Comparison of ENCODE assay signal across 8 cellular contexts in the genomic region with DNA sequence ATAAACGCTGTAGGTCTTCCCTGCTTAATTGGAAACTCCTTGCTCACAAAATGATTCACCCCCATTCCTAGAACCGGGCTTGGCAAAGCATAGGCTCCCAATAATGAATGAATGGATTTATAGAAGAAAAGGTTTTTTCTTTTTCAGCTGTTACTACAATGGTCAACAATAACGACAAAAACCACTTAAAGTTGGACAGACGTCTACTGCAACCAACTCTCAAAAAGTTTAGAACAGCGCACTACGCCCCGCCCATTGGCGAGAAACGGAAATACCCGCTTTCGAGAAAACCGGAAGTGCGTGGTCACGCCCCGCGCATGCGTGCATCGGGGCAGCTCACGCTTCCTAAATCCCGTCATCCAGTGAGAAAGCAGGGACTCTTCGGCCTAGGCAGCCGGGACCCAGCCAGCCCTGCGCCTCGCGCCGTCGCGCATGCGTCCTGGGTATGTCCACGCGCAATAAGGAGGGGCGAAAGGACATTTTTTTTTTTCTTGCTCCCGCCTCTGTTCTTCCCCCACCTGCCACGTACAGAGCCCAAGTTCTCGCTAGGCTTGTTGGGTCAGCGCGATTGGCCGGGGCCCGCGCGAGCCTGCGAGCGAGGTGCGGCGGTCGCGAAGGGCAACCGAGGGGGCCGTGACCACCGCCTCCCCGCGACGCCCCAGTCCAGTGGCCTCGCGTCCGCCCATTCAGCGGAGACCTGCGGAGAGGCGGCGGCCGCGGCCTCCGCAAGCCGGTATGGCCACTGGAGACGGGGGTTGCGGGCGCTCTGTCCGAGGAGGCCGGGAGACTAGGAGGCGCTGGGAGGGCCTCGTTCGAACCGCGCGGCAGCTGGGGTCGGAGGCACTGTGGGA. TPM values are rescaled to one million over a fixed set of nuclear protein-coding genes. Genes with fewer than 3 reads are reported as not detected.
DNase-seq lines count a peak whose midpoint lies in the region; ATAC-seq and TF ChIP-seq lines count a peak whose summit lies in the region.

A gene (plus strand): TSS at position 506 of the 851 bp plus-strand sequence. CDS start 4,192 bp downstream, outside the sequence.

- H3K27ac ChIP-seq in SK-N-SH (ENCODE audit: low read depth in 2 of 2, low read length in 1 of 2): peak within 1 kb of the TSS; percentile 85 to 95
- peak within 1 kb of the TSS; percentile 88 to 99 (median 95) for H3K27ac ChIP-seq in gastroesophageal sphincter
- H3K27ac ChIP-seq in neutrophil: peak within 1 kb of the TSS; percentile 94
- peak within 1 kb of the TSS; percentile 83 for H3K27ac ChIP-seq in substantia nigra (ENCODE audit: low read depth, low read length, poor library complexity, severe bottlenecking)

- peak within 1 kb of the TSS; percentile 95 for H3K9ac ChIP-seq in SK-N-SH

- H3K27me3 ChIP-seq in SK-N-SH (ENCODE audit: insufficient read depth) (no peaks in the 10 kb centered on the region), gastroesophageal sphincter (no peaks in the 10 kb centered on the region), neutrophil (peaks cover 18% of the 10 kb centered on the region)

- peak; percentile 94 for ATAC-seq in HG02571 (IDR thresholded peaks at IDR 0.05; ENCODE audit: unreplicated experiment)
- ATAC-seq in gastroesophageal sphincter: peak; percentile 99

- peaks cover 45% of the 10 kb centered on the region for H3K79me2 ChIP-seq in SK-N-SH (ENCODE audit: insufficient read depth)

- peak within 1 kb of the TSS; percentile 81 for H3K4me2 ChIP-seq in SK-N-SH

- H3F3A ChIP-seq in SK-N-SH (replicated peaks; ENCODE audit: insufficient read depth): peaks cover 29% of the 10 kb centered on the region

- H3K4me1 ChIP-seq in SK-N-SH (ENCODE audit: control insufficient read depth in 1 of 2, insufficient read depth in 2 of 2, low read depth in 1 of 2, low read length in 1 of 2): peaks cover 8 to 21% of the 10 kb centered on the region in 2 experiments
- peaks cover 0 to 47% (median 17%) of the 10 kb centered on the region in 3 donors for H3K4me1 ChIP-seq in gastroesophageal sphincter
- H3K4me1 ChIP-seq in neutrophil (ENCODE audit: control insufficient read depth in 1 of 2, insufficient read depth in 1 of 2, low read depth in 1 of 2, low read length in 1 of 2): peaks cover 19% of the 10 kb centered on the region in 2 experiments

- TF ChIP-seq RAD21 in SK-N-SH (IDR thresholded peaks at IDR 0.05; ENCODE audit: low read length): no peak

- no peak for TF ChIP-seq CTCF in SK-N-SH (IDR thresholded peaks at IDR 0.05)
- TF ChIP-seq CTCF in gastroesophageal sphincter (IDR thresholded peaks at IDR 0.05): no peak
- TF ChIP-seq CTCF in neutrophil (IDR thresholded peaks at IDR 0.05): peak; percentile 40

- peak; percentile 59 to 72 for TF ChIP-seq POLR2A in gastroesophageal sphincter (IDR thresholded peaks at IDR 0.05)

- H3K9me3 ChIP-seq in SK-N-SH (no peaks in the 10 kb centered on the region), gastroesophageal sphincter (no peaks in the 10 kb centered on the region), neutrophil (no peaks in the 10 kb centered on the region)

- H3K4me3 ChIP-seq in SK-N-SH (ENCODE audit: low read depth in 2 of 2, low read length in 1 of 2) (peak within 1 kb of the TSS; percentile 77 to 88), gastroesophageal sphincter (peak within 1 kb of the TSS; percentile 84 to 88), neutrophil (ENCODE audit: low read depth in 1 of 2, low read length in 1 of 2) (peak within 1 kb of the TSS; percentile 85 to 86)

- CTCF ChIA-PET in SK-N-SH (lab: Yijun Ruan, JAX): interaction anchor here (0.9 to 1.1 kb wide), 3 partner anchors 41 to 118 kb away, joined by 3 to 5 read pairs (median 3); no protein-coding TSS in a partner anchor

- peaks cover 6 to 33% of the 10 kb centered on the region in 2 experiments for H3K36me3 ChIP-seq in SK-N-SH (replicated peaks in 1 of 2; ENCODE audit: control insufficient read depth in 1 of 2, insufficient read depth in 2 of 2, low read length in 1 of 2)
- H3K36me3 ChIP-seq in gastroesophageal sphincter: peaks cover 0 to 8% of the 10 kb centered on the region in 2 donors
- peaks cover 5% of the 10 kb centered on the region for H3K36me3 ChIP-seq in neutrophil

- TF ChIP-seq EP300 in SK-N-SH (IDR thresholded peaks at IDR 0.05; ENCODE audit: borderline replicate concordance in 1 of 2, low read depth in 1 of 2, low read length in 1 of 2): no peak; a peak in 1 of 4 replicates
- TF ChIP-seq EP300 in gastroesophageal sphincter (IDR thresholded peaks at IDR 0.05): no peak

- no peaks in the 10 kb centered on the region for H3K9me2 ChIP-seq in SK-N-SH

- peak within 1 kb of the TSS; percentile 75 for H2AFZ ChIP-seq in SK-N-SH (ENCODE audit: low read depth)

- peaks cover 36% of the 10 kb centered on the region for H4K20me1 ChIP-seq in SK-N-SH (ENCODE audit: insufficient read depth)

- POLR2A ChIA-PET in SK-N-SH (lab: Yijun Ruan, JAX): interaction anchor here (0.7 kb wide), 1 partner anchor 877 kb away, joined by 4 read pairs; no protein-coding TSS in a partner anchor

- peak; percentile 98 for DNase-seq in GM04504 (ENCODE audit: low read depth)
- DNase-seq in NCI-H1048 (lab: John Stamatoyannopoulos, UW): peak; percentile 94
- peak; percentile 98 for DNase-seq in SK-N-SH
- DNase-seq in activated naive CD4-positive, alpha-beta T cell treated with anti-CD3 and anti-CD28 coated beads, Interleukin-2, amount 50 U/mL, for 16 hours: peak; percentile 96
- DNase-seq in substantia nigra (lab: John Stamatoyannopoulos, UW): peak; percentile 69 to 98 (median 93)

- under 1% methylated on average over 41 of the region's 76 CpGs for WGBS in SK-N-SH (ENCODE audit: low lambda C conversion rate)
- WGBS in gastroesophageal sphincter (ENCODE audit: low coverage in 1 of 2), 2 donors: 0 to 1% methylated on average over 18 to 26 of the region's 76 CpGs

TF ChIP-seq in SK-N-SH, 30 proteins besides CTCF, POLR2A, EP300 and RAD21 (continues in another document):
- no peak; the same call in none of the 2 replicates for TF ChIP-seq MXI1 (IDR thresholded peaks at IDR 0.05; ENCODE audit: low read depth, low read length)
- TF ChIP-seq SIN3A (IDR thresholded peaks at IDR 0.05; ENCODE audit: borderline replicate concordance, low read depth, low read length): no peak
- TF ChIP-seq, protein P1, sequence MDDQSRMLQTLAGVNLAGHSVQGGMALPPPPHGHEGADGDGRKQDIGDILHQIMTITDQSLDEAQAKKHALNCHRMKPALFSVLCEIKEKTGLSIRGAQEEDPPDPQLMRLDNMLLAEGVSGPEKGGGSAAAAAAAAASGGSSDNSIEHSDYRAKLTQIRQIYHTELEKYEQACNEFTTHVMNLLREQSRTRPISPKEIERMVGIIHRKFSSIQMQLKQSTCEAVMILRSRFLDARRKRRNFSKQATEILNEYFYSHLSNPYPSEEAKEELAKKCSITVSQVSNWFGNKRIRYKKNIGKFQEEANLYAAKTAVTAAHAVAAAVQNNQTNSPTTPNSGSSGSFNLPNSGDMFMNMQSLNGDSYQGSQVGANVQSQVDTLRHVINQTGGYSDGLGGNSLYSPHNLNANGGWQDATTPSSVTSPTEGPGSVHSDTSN (IDR thresholded peaks at IDR 0.05): peak; percentile 42; the same call in 1 of the 2 replicates
- no peak; the same call in 1 of the 2 replicates for TF ChIP-seq SMC3 (IDR thresholded peaks at IDR 0.05; ENCODE audit: low read depth, low read length)
- peak; percentile 49; the same call in 1 of the 2 replicates for TF ChIP-seq RFX5 (IDR thresholded peaks at IDR 0.05; ENCODE audit: low read length)
- peak; percentile 87 for TF ChIP-seq POLR2AphosphoS5 (IDR thresholded peaks at IDR 0.05; ENCODE audit: low read depth, low read length)
- TF ChIP-seq FOXJ3 (CRISPR knock-in tag; IDR thresholded peaks at IDR 0.05): no peak
- TF ChIP-seq, protein P2, sequence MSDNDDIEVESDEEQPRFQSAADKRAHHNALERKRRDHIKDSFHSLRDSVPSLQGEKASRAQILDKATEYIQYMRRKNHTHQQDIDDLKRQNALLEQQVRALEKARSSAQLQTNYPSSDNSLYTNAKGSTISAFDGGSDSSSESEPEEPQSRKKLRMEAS (IDR thresholded peaks at IDR 0.05; ENCODE audit: low read depth): peak; percentile 68
- no peak for TF ChIP-seq NFIC (IDR thresholded peaks at IDR 0.05; ENCODE audit: borderline replicate concordance)
- TF ChIP-seq GABPA (IDR thresholded peaks at IDR 0.05; ENCODE audit: low read depth): peak; percentile 84
- no peak for TF ChIP-seq JUND (IDR thresholded peaks at IDR 0.05)
- peak; percentile 12; the same call in 1 of the 2 replicates for TF ChIP-seq TCF12 (IDR thresholded peaks at IDR 0.05)
- no peak for TF ChIP-seq MEF2A (IDR thresholded peaks at IDR 0.05; ENCODE audit: borderline replicate concordance, low read depth)
- TF ChIP-seq RCOR1 (IDR thresholded peaks at IDR 0.05; ENCODE audit: low read length): no peak
- no peak for TF ChIP-seq TEAD4 (IDR thresholded peaks at IDR 0.05; ENCODE audit: borderline replicate concordance, insufficient read depth)
- TF ChIP-seq ELF1 (IDR thresholded peaks at IDR 0.05): peak; percentile 86
- TF ChIP-seq NRF1 (IDR thresholded peaks at IDR 0.05; ENCODE audit: low read depth, low read length): peak; percentile 94
- TF ChIP-seq CHD2 (IDR thresholded peaks at IDR 0.05; ENCODE audit: low read length, partially characterized antibody): peak; percentile 89
- TF ChIP-seq EZH2phosphoT487 (IDR thresholded peaks at IDR 0.05; ENCODE audit: borderline replicate concordance, low read depth): no peak
- TF ChIP-seq, protein P3, sequence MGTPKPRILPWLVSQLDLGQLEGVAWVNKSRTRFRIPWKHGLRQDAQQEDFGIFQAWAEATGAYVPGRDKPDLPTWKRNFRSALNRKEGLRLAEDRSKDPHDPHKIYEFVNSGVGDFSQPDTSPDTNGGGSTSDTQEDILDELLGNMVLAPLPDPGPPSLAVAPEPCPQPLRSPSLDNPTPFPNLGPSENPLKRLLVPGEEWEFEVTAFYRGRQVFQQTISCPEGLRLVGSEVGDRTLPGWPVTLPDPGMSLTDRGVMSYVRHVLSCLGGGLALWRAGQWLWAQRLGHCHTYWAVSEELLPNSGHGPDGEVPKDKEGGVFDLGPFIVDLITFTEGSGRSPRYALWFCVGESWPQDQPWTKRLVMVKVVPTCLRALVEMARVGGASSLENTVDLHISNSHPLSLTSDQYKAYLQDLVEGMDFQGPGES (IDR thresholded peaks at IDR 0.05; ENCODE audit: low read depth, low read length): no peak

RNA-seq across cellular contexts. Expression of the gene that starts here (rescaled TPM):
- polyA plus RNA-seq in SK-N-SH (2012; rRNA removed): 69.8 and 83.1 TPM in 2 replicates
- polyA plus RNA-seq in SK-N-SH (2012; cell fraction: cytosol; rRNA removed): 123 and 129 TPM in 2 replicates
- 66.9 and 123 TPM in 2 replicates for polyA plus RNA-seq in SK-N-SH (2012; cell fraction: nucleus; rRNA removed)
- total RNA-seq in gastroesophageal sphincter: 10 to 100 TPM; 61.9 to 72.7 (median 64.1) TPM

Comparison
In these comparisons a context has a peak if more than half of its experiments do, and no peak if none do; other contexts are left out.
1. Peak in every context shown above with its lines: DNase-seq, ATAC-seq, H3K4me3 ChIP-seq and H3K27ac ChIP-seq.